In genomic region chr12:51049525-51049924, GRCh38 we compare ENCODE assay signal across 10 cellular contexts. TPM values are rescaled to one million over a fixed set of nuclear protein-coding genes. Genes with fewer than 3 reads are reported as not detected.
A peak's percentile ranks its signal among the peaks of the same experiment; 100 is the strongest.
DNase-seq lines count a peak whose midpoint lies in the region; ATAC-seq and TF ChIP-seq lines count a peak whose summit lies in the region.
"Had no signal": no experiment of that assay in that cellular context is flagged by ENCODE, and none has a peak within 500 bp of the region (broad histone marks: within the 10 kb centered on the region; RNA-seq: fewer than 3 reads in every experiment).

No MANE protein-coding gene starts in this region.

- H3K4me3 ChIP-seq in GM08714 (ENCODE audit: low read length) (peak overlapping the region; percentile 95; the same call in 1 of the 2 replicates), NT2/D1 (ENCODE audit: insufficient read length, low read depth) (peak overlapping the region; percentile 65), osteoblast (ENCODE audit: insufficient read depth, low read length) (no peak overlapping the region)

- no peaks in the 10 kb centered on the region for H3K4me1 ChIP-seq in NT2/D1 (ENCODE audit: insufficient read depth, insufficient read length)
- peaks cover 15% of the 10 kb centered on the region for H3K4me1 ChIP-seq in osteoblast (ENCODE audit: insufficient read depth, low read length)

- H3K9me3 ChIP-seq in NT2/D1 (ENCODE audit: insufficient read depth, low read length) (no peaks in the 10 kb centered on the region), osteoblast (ENCODE audit: low read depth, low read length) (no peaks in the 10 kb centered on the region)

- H3K79me2 ChIP-seq in osteoblast (ENCODE audit: insufficient read depth, low read length) = peaks cover 22% of the 10 kb centered on the region

- DNase-seq in NT2/D1 (ENCODE audit: low read depth, low spot score) (no peak), osteoblast (ENCODE audit: insufficient read length, low spot score, missing footprints) (no peak), HuH-7.5 (ENCODE audit: low spot score) (no peak), NCI-H2081 (lab: John Stamatoyannopoulos, UW) (no peak), C1 segment of cervical spinal cord (lab: John Stamatoyannopoulos, UW) (no peak)
- DNase-seq in effector memory CD8-positive, alpha-beta T cell = no peak
- DNase-seq: cortex of kidney, NCI-H187 treated with DMSO at 0.1 percent for 48 hours had no signal

- no peaks in the 10 kb centered on the region for H3K27me3 Mint-ChIP-seq in effector memory CD8-positive, alpha-beta T cell

- peak overlapping the region; percentile 96 to 98 for H3K4me3 Mint-ChIP-seq in effector memory CD8-positive, alpha-beta T cell

- peaks cover 54% of the 10 kb centered on the region for H3K36me3 Mint-ChIP-seq in effector memory CD8-positive, alpha-beta T cell (ENCODE audit: insufficient read depth)

- no peak overlapping the region for H3K27ac ChIP-seq in osteoblast (ENCODE audit: low read depth, low read length)

- peaks cover 31% of the 10 kb centered on the region for H3K36me3 ChIP-seq in NT2/D1 (ENCODE audit: insufficient read depth, insufficient read length, low read length)
- peaks cover 9% of the 10 kb centered on the region for H3K36me3 ChIP-seq in osteoblast (ENCODE audit: insufficient read depth, low read length)

- no peaks in the 10 kb centered on the region for H3K9me3 Mint-ChIP-seq in effector memory CD8-positive, alpha-beta T cell

- TF ChIP-seq CTCF in osteoblast (IDR thresholded peaks at IDR 0.05; ENCODE audit: extremely low read depth, low read depth, low read length) = no peak

- no peaks in the 10 kb centered on the region for H4K20me1 ChIP-seq in osteoblast (ENCODE audit: insufficient read depth, low read length)

- peak overlapping the region; percentile 97 to 98 for H3K27ac Mint-ChIP-seq in effector memory CD8-positive, alpha-beta T cell

- peak overlapping the region; percentile 79 for H3K9ac ChIP-seq in NT2/D1 (ENCODE audit: insufficient read length, low read depth)

- ATAC-seq in effector memory CD8-positive, alpha-beta T cell (replicated peaks) = no peak
- ATAC-seq in HG03039 (IDR thresholded peaks at IDR 0.05; ENCODE audit: unreplicated experiment) = no peak

- no peak overlapping the region for H2AFZ ChIP-seq in osteoblast (ENCODE audit: low read length)

- peaks cover 25 to 26% of the 10 kb centered on the region in 2 donors for H3K4me1 Mint-ChIP-seq in effector memory CD8-positive, alpha-beta T cell (ENCODE audit: low read depth in 2 of 2)

- peak overlapping the region; percentile 96 for H3K4me2 ChIP-seq in osteoblast (ENCODE audit: insufficient read depth, low read length)

- no peaks in the 10 kb centered on the region for H3K27me3 ChIP-seq in NT2/D1 (ENCODE audit: insufficient read depth, insufficient read length)
- no peaks in the 10 kb centered on the region for H3K27me3 ChIP-seq in osteoblast (ENCODE audit: insufficient read depth, low read length)

RNA-seq across cellular contexts. Expression of gene LETMD1, which starts 1.4 kb away (rescaled TPM):
- 54.8 and 56.1 TPM in 2 replicates for total RNA-seq in osteoblast

RNA-seq across cellular contexts. Expression of gene SLC11A2, which starts 23.3 kb away (rescaled TPM):
- total RNA-seq in osteoblast = 64.4 and 80.7 TPM in 2 replicates

RNA-seq across cellular contexts. Expression of gene CSRNP2, which starts 33.9 kb away (rescaled TPM):
- total RNA-seq in osteoblast = 27.4 and 30.0 TPM in 2 replicates
